Comparison of ENCODE assay signal across 7 cellular contexts in the genomic region with DNA sequence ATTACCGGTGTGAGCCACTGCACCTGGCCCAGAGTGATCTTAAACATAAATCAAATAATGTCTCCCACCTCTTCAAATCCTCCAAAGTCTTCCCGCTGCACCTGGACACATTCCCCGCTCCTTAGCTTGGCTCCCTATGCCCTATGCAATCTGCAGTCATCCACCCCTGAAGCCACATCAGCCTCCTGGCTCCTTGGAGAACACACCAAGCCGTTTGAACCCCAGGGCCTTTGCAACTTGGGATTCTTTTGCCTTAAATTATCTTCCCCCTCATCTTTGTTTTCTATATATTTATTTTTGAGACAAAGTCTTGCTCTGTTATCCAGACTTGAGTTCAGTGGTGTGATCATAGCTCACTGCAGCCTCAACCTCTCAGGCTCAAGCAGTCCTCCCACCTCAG. TPM values are rescaled to one million over a fixed set of nuclear protein-coding genes. Genes with fewer than 3 reads are reported as not detected.
"Had no signal": no experiment of that assay in that cellular context is flagged by ENCODE, and none has a peak within 500 bp of the region (broad histone marks: within the 10 kb centered on the region; RNA-seq: fewer than 3 reads in every experiment).

No MANE protein-coding gene starts in this region.

- H3K4me3 ChIP-seq: GM23248, HAP-1 had no signal

- H2AFZ ChIP-seq: GM23248 had no signal

- DNase-seq: GM23248, GOT3, H7, IMR-90 had no signal

- H3K27ac ChIP-seq: GM23248 had no signal

- H3K36me3 ChIP-seq: HAP-1 had no signal

- H3K9me3 ChIP-seq: HAP-1 had no signal

- ATAC-seq: HCT116 had no signal

RNA-seq across cellular contexts. Expression of gene DNAAF3, which starts 2.7 kb away (rescaled TPM):
- total RNA-seq: IMR-90 had no signal

RNA-seq across cellular contexts. Expression of gene SYT5, which starts 11.0 kb away (rescaled TPM):
- total RNA-seq: GM23248, H4 had no signal

RNA-seq across cellular contexts. Expression of gene TNNI3, which starts 11.6 kb away (rescaled TPM):
- total RNA-seq: GM23248, H4, IMR-90 had no signal
